ENCODE assay signal across 17 cellular contexts in the genomic region with DNA sequence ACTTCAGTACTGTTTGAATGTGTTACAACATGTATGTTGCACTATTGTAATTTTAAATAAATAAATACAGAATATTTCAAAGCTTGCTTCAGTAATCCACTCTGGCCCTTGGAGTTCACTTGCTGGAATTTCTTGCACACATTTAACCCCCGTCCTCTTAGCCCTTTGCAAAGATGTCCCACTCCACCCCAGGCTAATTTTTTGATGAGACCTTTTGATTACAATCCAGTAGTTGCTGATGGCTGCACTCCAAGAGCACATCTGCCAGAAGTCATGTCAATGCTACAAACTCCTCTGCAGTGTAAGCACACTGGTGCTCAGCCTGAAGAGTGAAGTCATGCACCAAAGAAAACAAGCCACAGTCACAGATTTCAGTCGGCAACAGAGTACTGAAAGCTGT. TPM values are rescaled to one million over a fixed set of nuclear protein-coding genes. Genes with fewer than 3 reads are reported as not detected.
A peak's percentile ranks its signal among the peaks of the same experiment; 100 is the strongest.
DNase-seq lines count a peak whose midpoint lies in the region; ATAC-seq and TF ChIP-seq lines count a peak whose summit lies in the region.
"Had no signal": no experiment of that assay in that cellular context is flagged by ENCODE, and none has a peak within 500 bp of the region (broad histone marks: within the 10 kb centered on the region; RNA-seq: fewer than 3 reads in every experiment).

No MANE protein-coding gene starts in this region.

- POLR2A ChIA-PET in SK-N-SH (lab: Yijun Ruan, JAX): no interaction called here

- TF ChIP-seq CTCF in SK-N-SH (IDR thresholded peaks at IDR 0.05) (no peak), VCaP (conservative IDR thresholded peaks at IDR 0.05) (no peak), esophagus muscularis mucosa (IDR thresholded peaks at IDR 0.05) (no peak)

- H3K36me3 ChIP-seq in SK-N-SH (replicated peaks in 1 of 2; ENCODE audit: control insufficient read depth in 1 of 2, insufficient read depth in 2 of 2, low read length in 1 of 2): no peaks in the 10 kb centered on the region
- H3K36me3 ChIP-seq in esophagus muscularis mucosa: no peaks in the 10 kb centered on the region
- H3K36me3 ChIP-seq: SJCRH30 had no signal

- H4K20me1 ChIP-seq in SK-N-SH (ENCODE audit: insufficient read depth): no peaks in the 10 kb centered on the region

- no peak overlapping the region for H3K9ac ChIP-seq in SK-N-SH

- 40% methylated on average over 2 of the region's 2 CpGs for WGBS in SK-N-SH (ENCODE audit: low lambda C conversion rate)
- 23% methylated on average over 2 of the region's 2 CpGs for WGBS in esophagus muscularis mucosa

- H3K27ac ChIP-seq in SK-N-SH (ENCODE audit: low read depth in 2 of 2, low read length in 1 of 2) (no peak overlapping the region), VCaP (peak overlapping the region; percentile 95), esophagus muscularis mucosa (replicated peaks in 1 of 4) (no peak overlapping the region)
- H3K27ac ChIP-seq: 22Rv1, SJCRH30 had no signal

- H3K4me3 ChIP-seq in SK-N-SH (ENCODE audit: low read depth in 2 of 2, low read length in 1 of 2) (no peak overlapping the region), esophagus muscularis mucosa (no peak overlapping the region)
- H3K4me3 ChIP-seq: GM12878, K562, SJCRH30 had no signal

- TF ChIP-seq EP300 in SK-N-SH (IDR thresholded peaks at IDR 0.05; ENCODE audit: borderline replicate concordance in 1 of 2, low read depth in 1 of 2, low read length in 1 of 2) (peak in 1 of 2 experiments; percentile 19; a peak in 1 of 4 replicates), esophagus muscularis mucosa (IDR thresholded peaks at IDR 0.05) (no peak)

- no peaks in the 10 kb centered on the region; the same call in 1 of the 2 replicates for H3K79me2 ChIP-seq in SK-N-SH (ENCODE audit: insufficient read depth)

- H3K9me3 ChIP-seq in SK-N-SH (no peaks in the 10 kb centered on the region), esophagus muscularis mucosa (no peaks in the 10 kb centered on the region)
- H3K9me3 ChIP-seq: Caco-2, SJCRH30 had no signal

- peaks cover 17% of the 10 kb centered on the region in 2 experiments; a peak in 3 of 4 replicates for H3K4me1 ChIP-seq in SK-N-SH (ENCODE audit: control insufficient read depth in 1 of 2, insufficient read depth in 2 of 2, low read depth in 1 of 2, low read length in 1 of 2)
- H3K4me1 ChIP-seq in esophagus muscularis mucosa: peaks cover 9 to 40% (median 24%) of the 10 kb centered on the region in 4 donors

- TF ChIP-seq POLR2A in esophagus muscularis mucosa (IDR thresholded peaks at IDR 0.05; ENCODE audit: low read depth): no peak

- no peak overlapping the region for H2AFZ ChIP-seq in SK-N-SH (ENCODE audit: low read depth)

- ATAC-seq in SK-N-SH treated with all-trans-retinoic acid at 6 μM for 48 hours (no peak), HG03520 (IDR thresholded peaks at IDR 0.05; ENCODE audit: unreplicated experiment) (no peak)
- ATAC-seq: GM12878, K562 had no signal

- CTCF ChIA-PET in SK-N-SH (lab: Yijun Ruan, JAX): interaction anchor here (0.6 to 5.6 kb wide), 14 partner anchors 8 to 888 kb away, joined by 3 to 40 read pairs (median 4); no protein-coding TSS in a partner anchor

- DNase-seq in SK-N-SH (peak; percentile 49), fibroblast of peridontal ligament (ENCODE audit: extremely low read depth) (peak; percentile 73), esophagus muscularis mucosa (ENCODE audit: extremely low spot score) (no peak), dedifferentiated amniotic fluid mesenchymal stem cell (ENCODE audit: extremely low spot score) (no peak), inferior parietal cortex (ENCODE audit: extremely low spot score) (no peak)
- DNase-seq: Caco-2, NCI-H1105 treated with DMSO at 0.1 percent for 48 hours, NCI-H187, NCI-H2171 treated with DMSO at 0.1 percent for 48 hours, SJCRH30 had no signal

- intact Hi-C loops in esophagus muscularis mucosa (cut with DNase I): loop anchor here (5.0 kb wide), 2 partner anchors 36 to 306 kb away; partner anchors contain the start of gene MEGF11

- H3K4me2 ChIP-seq in SK-N-SH: no peak overlapping the region

- peaks cover 8% of the 10 kb centered on the region for H3F3A ChIP-seq in SK-N-SH (replicated peaks; ENCODE audit: insufficient read depth)

- TF ChIP-seq RAD21 in SK-N-SH (IDR thresholded peaks at IDR 0.05; ENCODE audit: low read length): no peak

- no peaks in the 10 kb centered on the region for H3K9me2 ChIP-seq in SK-N-SH

- no peaks in the 10 kb centered on the region for H3K27me3 ChIP-seq in SK-N-SH (ENCODE audit: insufficient read depth)
- no peaks in the 10 kb centered on the region for H3K27me3 ChIP-seq in esophagus muscularis mucosa
- H3K27me3 ChIP-seq: SJCRH30 had no signal

TF ChIP-seq in SK-N-SH, 30 proteins besides CTCF, POLR2A, EP300 and RAD21 (continues in another document):
- TF ChIP-seq EZH2phosphoT487 (IDR thresholded peaks at IDR 0.05; ENCODE audit: borderline replicate concordance, low read depth) (no peak), FOXJ3 (CRISPR knock-in tag; IDR thresholded peaks at IDR 0.05) (no peak), YY1 (IDR thresholded peaks at IDR 0.05; ENCODE audit: low read depth) (no peak), FOXM1 (IDR thresholded peaks at IDR 0.05; ENCODE audit: low read depth) (no peak), ZBTB33 (IDR thresholded peaks at IDR 0.05; ENCODE audit: borderline replicate concordance, low read depth) (no peak), CHD2 (IDR thresholded peaks at IDR 0.05; ENCODE audit: low read length, partially characterized antibody) (no peak)
- TF ChIP-seq, protein P1, sequence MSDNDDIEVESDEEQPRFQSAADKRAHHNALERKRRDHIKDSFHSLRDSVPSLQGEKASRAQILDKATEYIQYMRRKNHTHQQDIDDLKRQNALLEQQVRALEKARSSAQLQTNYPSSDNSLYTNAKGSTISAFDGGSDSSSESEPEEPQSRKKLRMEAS (IDR thresholded peaks at IDR 0.05; ENCODE audit: low read depth): no peak

TF ChIP-seq in SK-N-SH treated with all-trans-retinoic acid at 6 μM for 48 hours, 23 proteins besides CTCF, POLR2A, EP300 and RAD21:
- TF ChIP-seq RARB (CRISPR knock-in tag; IDR thresholded peaks at IDR 0.05) (no peak), TCF4 (CRISPR knock-in tag; IDR thresholded peaks at IDR 0.05; ENCODE audit: borderline replicate concordance) (no peak), ZNF70 (CRISPR knock-in tag; IDR thresholded peaks at IDR 0.05) (no peak), ZFP3 (CRISPR knock-in tag; IDR thresholded peaks at IDR 0.05) (no peak), ZFP30 (CRISPR knock-in tag; IDR thresholded peaks at IDR 0.05) (no peak), BACH2 (CRISPR knock-in tag; IDR thresholded peaks at IDR 0.05; ENCODE audit: borderline replicate concordance) (no peak)
- TF ChIP-seq, protein P2, sequence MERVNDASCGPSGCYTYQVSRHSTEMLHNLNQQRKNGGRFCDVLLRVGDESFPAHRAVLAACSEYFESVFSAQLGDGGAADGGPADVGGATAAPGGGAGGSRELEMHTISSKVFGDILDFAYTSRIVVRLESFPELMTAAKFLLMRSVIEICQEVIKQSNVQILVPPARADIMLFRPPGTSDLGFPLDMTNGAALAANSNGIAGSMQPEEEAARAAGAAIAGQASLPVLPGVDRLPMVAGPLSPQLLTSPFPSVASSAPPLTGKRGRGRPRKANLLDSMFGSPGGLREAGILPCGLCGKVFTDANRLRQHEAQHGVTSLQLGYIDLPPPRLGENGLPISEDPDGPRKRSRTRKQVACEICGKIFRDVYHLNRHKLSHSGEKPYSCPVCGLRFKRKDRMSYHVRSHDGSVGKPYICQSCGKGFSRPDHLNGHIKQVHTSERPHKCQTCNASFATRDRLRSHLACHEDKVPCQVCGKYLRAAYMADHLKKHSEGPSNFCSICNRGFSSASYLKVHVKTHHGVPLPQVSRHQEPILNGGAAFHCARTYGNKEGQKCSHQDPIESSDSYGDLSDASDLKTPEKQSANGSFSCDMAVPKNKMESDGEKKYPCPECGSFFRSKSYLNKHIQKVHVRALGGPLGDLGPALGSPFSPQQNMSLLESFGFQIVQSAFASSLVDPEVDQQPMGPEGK (CRISPR knock-in tag; IDR thresholded peaks at IDR 0.05; ENCODE audit: borderline replicate concordance): no peak

RNA-seq across cellular contexts. Expression of gene DIS3L, which starts 4.6 kb away (rescaled TPM):
- 11.5 and 14.9 TPM in 2 replicates for polyA plus RNA-seq in SK-N-SH (2012; rRNA removed)
- polyA plus RNA-seq in SK-N-SH (2012; cell fraction: cytosol; rRNA removed): 14.2 and 15.7 TPM in 2 replicates
- polyA plus RNA-seq in SK-N-SH (2012; cell fraction: nucleus; rRNA removed): 11.0 and 18.3 TPM in 2 replicates
- total RNA-seq in esophagus muscularis mucosa: 10 to 100 TPM; 33.3 to 47.9 (median 34.8) TPM

RNA-seq across cellular contexts. Expression of gene MEGF11, which starts 35.2 kb away (rescaled TPM):
- 0.03 TPM in 1 of 2 replicates, not detected in the other for polyA plus RNA-seq in SK-N-SH (2012; rRNA removed)
- 0.01 and 0.04 TPM in 2 replicates for polyA plus RNA-seq in SK-N-SH (2012; cell fraction: cytosol; rRNA removed)
- 0.07 and 0.14 TPM in 2 replicates for polyA plus RNA-seq in SK-N-SH (2012; cell fraction: nucleus; rRNA removed)
- under 1 TPM in 2 of 4 donors, not detected in 2; 0.23 to 0.33 TPM for total RNA-seq in esophagus muscularis mucosa
- total RNA-seq: K562 had no signal
- polyA plus RNA-seq: CD14-positive monocyte had no signal

Comparison
In these comparisons a context has a peak if more than half of its experiments do, and no peak if none do; other contexts are left out.
1. DNase-seq: peak in SK-N-SH (single experiment) and fibroblast of peridontal ligament (single experiment); none in esophagus muscularis mucosa (single experiment), dedifferentiated amniotic fluid mesenchymal stem cell (single experiment) and inferior parietal cortex (single experiment).